Comparison of ENCODE assay signal across 13 cellular contexts in genomic region chr4:145939856-145940255, GRCh38. TPM values are rescaled to one million over a fixed set of nuclear protein-coding genes. Genes with fewer than 3 reads are reported as not detected.
A peak's percentile ranks its signal among the peaks of the same experiment; 100 is the strongest.
DNase-seq lines count a peak whose midpoint lies in the region; FAIRE-seq and TF ChIP-seq lines count a peak whose summit lies in the region.
"Had no signal": no experiment of that assay in that cellular context is flagged by ENCODE, and none has a peak within 500 bp of the region (broad histone marks: within the 10 kb centered on the region; RNA-seq: fewer than 3 reads in every experiment).

No MANE protein-coding gene starts in this region.

- H3K4me1 Mint-ChIP-seq in activated naive CD4-positive, alpha-beta T cell treated with anti-CD3 and anti-CD28 coated beads for 36 hours (ENCODE audit: low read depth), result peaks cover 31% of the 10 kb centered on the region
- peaks cover 21% of the 10 kb centered on the region for H3K4me1 Mint-ChIP-seq in type B pancreatic cell (ENCODE audit: unreplicated experiment)

- no peak for TF ChIP-seq POLR2A in GM12891 (IDR thresholded peaks at IDR 0.05; ENCODE audit: low read depth, low read length)

- peaks cover 4% of the 10 kb centered on the region for H3K36me3 Mint-ChIP-seq in activated naive CD4-positive, alpha-beta T cell treated with anti-CD3 and anti-CD28 coated beads for 36 hours (ENCODE audit: low read depth)
- H3K36me3 Mint-ChIP-seq in type B pancreatic cell, result peaks cover 3% of the 10 kb centered on the region

- no peak overlapping the region for H3K4me3 ChIP-seq in fibroblast of villous mesenchyme (ENCODE audit: low read depth, low read length)

- intact Hi-C loops in activated naive CD4-positive, alpha-beta T cell treated with anti-CD3 and anti-CD28 coated beads for 36 hours (cut with micrococcal nuclease), result loop anchor here (2.0 to 10.0 kb wide), 8 partner anchors 71 to 1765 kb away; no protein-coding TSS in a partner anchor
- intact Hi-C loops in cardiac septum (cut with DNase I), result loop anchor here (2.0 to 10.0 kb wide), 3 partner anchors 53 to 765 kb away; partner anchors contain the start of gene MMAA

- DNase-seq in activated naive CD4-positive, alpha-beta T cell treated with anti-CD3 and anti-CD28 coated beads for 36 hours, result no peak
- no peak for DNase-seq in activated naive CD4-positive, alpha-beta T cell (lab: John Stamatoyannopoulos, UW)
- DNase-seq in SK-MEL-5 (ENCODE audit: low read depth, low spot score) (peak; percentile 37), fibroblast of villous mesenchyme (ENCODE audit: low read depth) (peak; percentile 37), type B pancreatic cell (ENCODE audit: extremely low spot score, unreplicated experiment) (no peak), GM12891 (ENCODE audit: insufficient read length, low spot score) (no peak), cardiac septum (ENCODE audit: low spot score) (no peak)
- DNase-seq in stimulated activated CD4-positive, alpha-beta T cell treated with anti-CD3 and anti-CD28 coated beads, Interleukin-4, amount 100 ng/mL, for 24 hours, result no peak
- DNase-seq: activated naive CD4-positive, alpha-beta T cell treated with anti-CD3 and anti-CD28 coated beads, Interleukin-2, amount 50 U/mL, for 16 hours; effector memory CD8-positive, alpha-beta T cell; NCI-H2081 treated with DMSO at 0.1 percent for 48 hours; Peyer's patch had no signal

- peak overlapping the region; percentile 100 for H3K27ac Mint-ChIP-seq in activated naive CD4-positive, alpha-beta T cell treated with anti-CD3 and anti-CD28 coated beads for 36 hours
- H3K27ac Mint-ChIP-seq in type B pancreatic cell, result peak overlapping the region; percentile 96

- CTCF ChIA-PET in activated naive CD4-positive, alpha-beta T cell treated with anti-CD3 and anti-CD28 coated beads for 36 hours (lab: Charles Lee), result interaction anchor here (0.9 to 1.4 kb wide), 4 partner anchors 20 to 240 kb away, joined by 3 read pairs; no protein-coding TSS in a partner anchor

- no peak for TF ChIP-seq CTCF in fibroblast of villous mesenchyme (IDR thresholded peaks at IDR 0.05; ENCODE audit: insufficient read depth, low read depth, low read length)
- TF ChIP-seq CTCF in type B pancreatic cell (conservative IDR thresholded peaks at IDR 0.05), result no peak

- no peaks in the 10 kb centered on the region for H3K27me3 Mint-ChIP-seq in activated naive CD4-positive, alpha-beta T cell treated with anti-CD3 and anti-CD28 coated beads for 36 hours (ENCODE audit: low read depth)
- H3K27me3 Mint-ChIP-seq in type B pancreatic cell, result peaks cover 8% of the 10 kb centered on the region
- H3K27me3 Mint-ChIP-seq: effector memory CD8-positive, alpha-beta T cell; IgD-negative memory B cell had no signal

- H3K4me3 Mint-ChIP-seq in activated naive CD4-positive, alpha-beta T cell treated with anti-CD3 and anti-CD28 coated beads for 36 hours, result peak overlapping the region; percentile 100
- no peak overlapping the region for H3K4me3 Mint-ChIP-seq in type B pancreatic cell

- FAIRE-seq in GM12891 (lab: Jason Lieb, UNC), result no peak

- in situ Hi-C loops in SK-MEL-5 (cut with HindIII; ENCODE audit: low pct_unique_long_range_greater_than_20kb, low sequenced_read_pairs), result no loop called here

- H3K9me3 Mint-ChIP-seq in activated naive CD4-positive, alpha-beta T cell treated with anti-CD3 and anti-CD28 coated beads for 36 hours, result no peaks in the 10 kb centered on the region
- no peaks in the 10 kb centered on the region for H3K9me3 Mint-ChIP-seq in type B pancreatic cell
- H3K9me3 Mint-ChIP-seq: effector memory CD8-positive, alpha-beta T cell had no signal

TF ChIP-seq in GM12891, 5 proteins besides CTCF, POLR2A, EP300 and RAD21:
- no peak for TF ChIP-seq POU2F2 (IDR thresholded peaks at IDR 0.05; ENCODE audit: low read depth, low read length)
- TF ChIP-seq SPI1 (IDR thresholded peaks at IDR 0.05; ENCODE audit: low read depth, low read length), result no peak
- no peak for TF ChIP-seq PAX5 (IDR thresholded peaks at IDR 0.05; ENCODE audit: insufficient read depth, low read length, severe bottlenecking)
- no peak for TF ChIP-seq TAF1 (IDR thresholded peaks at IDR 0.05; ENCODE audit: low read depth, low read length)
- TF ChIP-seq POLR2AphosphoS5 (IDR thresholded peaks at IDR 0.05; ENCODE audit: low read depth, low read length), result no peak

RNA-seq across cellular contexts. Expression of gene ZNF827, which starts 1.2 kb away (rescaled TPM):
- total RNA-seq in activated naive CD4-positive, alpha-beta T cell treated with anti-CD3 and anti-CD28 coated beads for 36 hours, result 10 to 100 TPM; 15.6 to 17.5 TPM
- total RNA-seq in SK-MEL-5 (2014; rRNA removed; shearing (Covaris generic)), result 5.8 and 5.9 TPM in 2 replicates
- 9.9 and 31.3 TPM in 2 replicates for polyA plus RNA-seq in SK-MEL-5 (2015; cell fraction: cytosol; rRNA removed)
- 21.1 and 54.1 TPM in 2 replicates for polyA plus RNA-seq in SK-MEL-5 (2015; cell fraction: nucleus; rRNA removed)
- total RNA-seq in fibroblast of villous mesenchyme (9.1 and 12.9 TPM in 2 replicates), type B pancreatic cell (ENCODE audit: low replicate concordance) (22.4 and 39.9 TPM in 2 replicates), cardiac septum (28.3 TPM)
- 9.4 TPM for polyA plus RNA-seq in GM12891 (2012; ENCODE audit: low read depth, missing spikeins)

Comparison
In these comparisons a context has a peak if more than half of its experiments do, and no peak if none do; other contexts are left out.
1. DNase-seq: peak in SK-MEL-5 (single experiment) and fibroblast of villous mesenchyme (single experiment); none in activated naive CD4-positive, alpha-beta T cell treated with anti-CD3 and anti-CD28 coated beads for 36 hours (single experiment), activated naive CD4-positive, alpha-beta T cell (0 of 4), type B pancreatic cell (single experiment), GM12891 (single experiment), cardiac septum (single experiment) and stimulated activated CD4-positive, alpha-beta T cell treated with anti-CD3 and anti-CD28 coated beads, Interleukin-4, amount 100 ng/mL, for 24 hours (single experiment).